ENCODE assay signal across 16 cellular contexts in genomic region chr14:100261621-100262020, GRCh38. TPM values are rescaled to one million over a fixed set of nuclear protein-coding genes. Genes with fewer than 3 reads are reported as not detected.
DNase-seq lines count a peak whose midpoint lies in the region; ATAC-seq and TF ChIP-seq lines count a peak whose summit lies in the region.
"Had no signal": no experiment of that assay in that cellular context is flagged by ENCODE, and none has a peak within 500 bp of the region (broad histone marks: within the 10 kb centered on the region; RNA-seq: fewer than 3 reads in every experiment).

No MANE protein-coding gene starts in this region.

- no peak overlapping the region for H3K9ac ChIP-seq in neural progenitor cell

- H3K4me1 Mint-ChIP-seq in activated CD4-positive, alpha-beta T cell treated with anti-CD3 and anti-CD28 coated beads for 36 hours, result peaks cover 87% of the 10 kb centered on the region
- H3K4me1 Mint-ChIP-seq in GM23338 (peaks cover 18% of the 10 kb centered on the region), neural progenitor cell (no peaks in the 10 kb centered on the region)
- H3K4me1 Mint-ChIP-seq in activated T-helper 1 cell treated with anti-CD3 and anti-CD28 coated beads, Interleukin-12 subunit alpha, Interleukin-12 subunit beta, Interleukin-2, Interleukin-4 antibody, amounts not matched to agents 30 ng/mL and 10 ng/mL and 1 ng/mL, durations not matched to agents 14 hours and 24 hours and 36 hours (ENCODE audit: low read depth), result peaks cover 76% of the 10 kb centered on the region

- H3K36me3 Mint-ChIP-seq in activated CD4-positive, alpha-beta T cell treated with anti-CD3 and anti-CD28 coated beads for 36 hours (ENCODE audit: low read depth), result peaks cover 45% of the 10 kb centered on the region
- peaks cover 29% of the 10 kb centered on the region for H3K36me3 Mint-ChIP-seq in GM23338 (ENCODE audit: low read depth)
- peaks cover 35% of the 10 kb centered on the region for H3K36me3 Mint-ChIP-seq in activated T-helper 1 cell treated with anti-CD3 and anti-CD28 coated beads, Interleukin-12 subunit alpha, Interleukin-12 subunit beta, Interleukin-2, Interleukin-4 antibody, amounts not matched to agents 30 ng/mL and 10 ng/mL and 1 ng/mL, durations not matched to agents 14 hours and 24 hours and 36 hours (ENCODE audit: low read depth)
- peaks cover 26% of the 10 kb centered on the region for H3K36me3 Mint-ChIP-seq in neural progenitor cell

- no peak overlapping the region for H3K4me3 ChIP-seq in GM23338
- H3K4me3 ChIP-seq in neural progenitor cell, result no peak overlapping the region
- H3K4me3 ChIP-seq: heart left ventricle, sigmoid colon, thoracic aorta had no signal

- H4K20me1 ChIP-seq in GM23338 (replicated peaks; ENCODE audit: insufficient read depth) (peaks cover 89% of the 10 kb centered on the region), neural progenitor cell (ENCODE audit: low read depth) (peaks cover 100% of the 10 kb centered on the region)

- no peak overlapping the region for H3K4me3 Mint-ChIP-seq in activated CD4-positive, alpha-beta T cell treated with anti-CD3 and anti-CD28 coated beads for 36 hours
- H3K4me3 Mint-ChIP-seq in GM23338, result no peak overlapping the region
- H3K4me3 Mint-ChIP-seq in activated T-helper 1 cell treated with anti-CD3 and anti-CD28 coated beads, Interleukin-12 subunit alpha, Interleukin-12 subunit beta, Interleukin-2, Interleukin-4 antibody, amounts not matched to agents 30 ng/mL and 10 ng/mL and 1 ng/mL, durations not matched to agents 14 hours and 24 hours and 36 hours, result peak overlapping the region; percentile 8
- no peak overlapping the region for H3K4me3 Mint-ChIP-seq in neural progenitor cell

- CTCF ChIA-PET in activated CD4-positive, alpha-beta T cell treated with anti-CD3 and anti-CD28 coated beads for 36 hours (lab: Charles Lee), result interaction anchor here (0.6 to 1.8 kb wide), 11 partner anchors 8 to 531 kb away, joined by 3 to 12 read pairs (median 3); no protein-coding TSS in a partner anchor

- no peaks in the 10 kb centered on the region for H3K27me3 ChIP-seq in GM23338 (ENCODE audit: insufficient read depth)
- no peaks in the 10 kb centered on the region for H3K27me3 ChIP-seq in neural progenitor cell
- H3K27me3 ChIP-seq: heart left ventricle, sigmoid colon had no signal

- H2AFZ ChIP-seq in GM23338 (no peak overlapping the region), neural progenitor cell (replicated peaks) (no peak overlapping the region)

- H3F3A ChIP-seq in GM23338 (replicated peaks; ENCODE audit: low read depth) (0 out of 2 replicates have a peak, but pooled peaks cover 14% of the 10 kb centered on the region), neural progenitor cell (ENCODE audit: low read depth) (peaks cover 11% of the 10 kb centered on the region)

- no peaks in the 10 kb centered on the region for H3K27me3 Mint-ChIP-seq in activated CD4-positive, alpha-beta T cell treated with anti-CD3 and anti-CD28 coated beads for 36 hours
- peaks cover 2% of the 10 kb centered on the region for H3K27me3 Mint-ChIP-seq in GM23338 (ENCODE audit: insufficient read depth, low read depth, poor library complexity)
- no peaks in the 10 kb centered on the region for H3K27me3 Mint-ChIP-seq in activated T-helper 1 cell treated with anti-CD3 and anti-CD28 coated beads, Interleukin-12 subunit alpha, Interleukin-12 subunit beta, Interleukin-2, Interleukin-4 antibody, amounts not matched to agents 30 ng/mL and 10 ng/mL and 1 ng/mL, durations not matched to agents 14 hours and 24 hours and 36 hours (ENCODE audit: insufficient read depth)
- peaks cover 2% of the 10 kb centered on the region for H3K27me3 Mint-ChIP-seq in neural progenitor cell (ENCODE audit: insufficient read depth, low read depth)

- H3K36me3 ChIP-seq in GM23338 (ENCODE audit: insufficient read depth), result peaks cover 11% of the 10 kb centered on the region
- no peaks in the 10 kb centered on the region for H3K36me3 ChIP-seq in neural progenitor cell

- peaks cover 7% of the 10 kb centered on the region for H3K4me1 ChIP-seq in GM23338 (ENCODE audit: insufficient read depth)
- H3K4me1 ChIP-seq in neural progenitor cell, result no peaks in the 10 kb centered on the region
- H3K4me1 ChIP-seq: Caco-2 had no signal

- no peak for TF ChIP-seq CTCF in GM23338 (conservative IDR thresholded peaks at IDR 0.05; ENCODE audit: low read depth in 2 of 2)
- TF ChIP-seq CTCF in neural progenitor cell (IDR thresholded peaks at IDR 0.05), result no peak

- peak; percentile 70 for DNase-seq in activated CD4-positive, alpha-beta T cell treated with anti-CD3 and anti-CD28 coated beads for 36 hours
- no peak for DNase-seq in activated CD4-positive, alpha-beta T cell treated with anti-CD3 and anti-CD28 coated beads for 4 hours
- DNase-seq in GM23338 (ENCODE audit: low spot score), result no peak
- no peak for DNase-seq in activated T-helper 1 cell treated with anti-CD3 and anti-CD28 coated beads, Interleukin-12 subunit alpha, Interleukin-12 subunit beta, Interleukin-2, Interleukin-4 antibody, amounts not matched to agents 30 ng/mL and 10 ng/mL and 1 ng/mL, durations not matched to agents 14 hours and 24 hours and 36 hours (ENCODE audit: low spot score)
- no peak for DNase-seq in neural progenitor cell (ENCODE audit: low spot score)
- no peak for DNase-seq in NCI-H1092 (lab: John Stamatoyannopoulos, UW)
- DNase-seq: Caco-2, erythroblast, heart left ventricle, IMR-90, NCI-H524, sigmoid colon had no signal

- peak overlapping the region; percentile 69 for H3K27ac ChIP-seq in GM23338 (ENCODE audit: low read depth)
- H3K27ac ChIP-seq in neural progenitor cell, result no peak overlapping the region
- H3K27ac ChIP-seq: 22Rv1, sigmoid colon, thoracic aorta had no signal

- peak overlapping the region; percentile 82 for H3K27ac Mint-ChIP-seq in activated CD4-positive, alpha-beta T cell treated with anti-CD3 and anti-CD28 coated beads for 36 hours
- no peak overlapping the region for H3K27ac Mint-ChIP-seq in GM23338
- peak overlapping the region; percentile 83 for H3K27ac Mint-ChIP-seq in activated T-helper 1 cell treated with anti-CD3 and anti-CD28 coated beads, Interleukin-12 subunit alpha, Interleukin-12 subunit beta, Interleukin-2, Interleukin-4 antibody, amounts not matched to agents 30 ng/mL and 10 ng/mL and 1 ng/mL, durations not matched to agents 14 hours and 24 hours and 36 hours
- H3K27ac Mint-ChIP-seq in neural progenitor cell, result peak overlapping the region; percentile 0

- no peaks in the 10 kb centered on the region for H3K9me2 ChIP-seq in GM23338 (ENCODE audit: insufficient read depth)

- H3K9me3 Mint-ChIP-seq in activated CD4-positive, alpha-beta T cell treated with anti-CD3 and anti-CD28 coated beads for 36 hours (ENCODE audit: low read depth), result no peaks in the 10 kb centered on the region
- H3K9me3 Mint-ChIP-seq in GM23338 (no peaks in the 10 kb centered on the region), neural progenitor cell (no peaks in the 10 kb centered on the region)
- H3K9me3 Mint-ChIP-seq in activated T-helper 1 cell treated with anti-CD3 and anti-CD28 coated beads, Interleukin-12 subunit alpha, Interleukin-12 subunit beta, Interleukin-2, Interleukin-4 antibody, amounts not matched to agents 30 ng/mL and 10 ng/mL and 1 ng/mL, durations not matched to agents 14 hours and 24 hours and 36 hours, result no peaks in the 10 kb centered on the region

- H3K4me2 ChIP-seq in GM23338 (no peak overlapping the region), neural progenitor cell (no peak overlapping the region)

- H3K79me2 ChIP-seq in GM23338 (replicated peaks; ENCODE audit: insufficient read depth), result peaks cover 100% of the 10 kb centered on the region
- H3K79me2 ChIP-seq in neural progenitor cell (ENCODE audit: low read depth), result peaks cover 100% of the 10 kb centered on the region

- no peaks in the 10 kb centered on the region for H3K9me3 ChIP-seq in neural progenitor cell (ENCODE audit: low read depth)
- H3K9me3 ChIP-seq: Caco-2, heart left ventricle, sigmoid colon, thoracic aorta had no signal

- intact Hi-C loops in activated CD4-positive, alpha-beta T cell treated with anti-CD3 and anti-CD28 coated beads for 36 hours (cut with DNase I, micrococcal nuclease), result loop anchor here in 1 of 2 experiments (1.0 kb wide), 1 partner anchor 21 kb away; no protein-coding TSS in a partner anchor
- intact Hi-C loops in activated T-helper 1 cell treated with anti-CD3 and anti-CD28 coated beads, Interleukin-12 subunit alpha, Interleukin-12 subunit beta, Interleukin-2, Interleukin-4 antibody, amounts not matched to agents 30 ng/mL and 10 ng/mL and 1 ng/mL, durations not matched to agents 14 hours and 24 hours and 36 hours (cut with micrococcal nuclease), result loop anchor here (2.0 kb wide), 1 partner anchor 15 kb away; no protein-coding TSS in a partner anchor

- POLR2A ChIA-PET in activated CD4-positive, alpha-beta T cell treated with anti-CD3 and anti-CD28 coated beads for 36 hours (lab: Charles Lee), result interaction anchor here (0.6 to 1.0 kb wide), 3 partner anchors 112 to 395 kb away, joined by 3 to 5 read pairs (median 3); a partner anchor contains a TSS

- ATAC-seq in activated CD4-positive, alpha-beta T cell treated with anti-CD3 and anti-CD28 coated beads for 36 hours, result peak; percentile 95
- no peak for ATAC-seq in GM23338
- ATAC-seq in HG03521 (IDR thresholded peaks at IDR 0.05; ENCODE audit: unreplicated experiment), result no peak
- no peak for ATAC-seq in GM21390 (IDR thresholded peaks at IDR 0.05; ENCODE audit: unreplicated experiment)
- ATAC-seq: heart left ventricle had no signal

TF ChIP-seq in GM23338, 12 proteins besides CTCF, POLR2A, EP300 and RAD21 (continues in another document):
- TF ChIP-seq ZNF331 (CRISPR knock-in tag; IDR thresholded peaks at IDR 0.05; ENCODE audit: low read depth) (no peak), POLR2AphosphoS5 (IDR thresholded peaks at IDR 0.05; ENCODE audit: low read depth) (no peak), CREB1 (CRISPR knock-in tag; IDR thresholded peaks at IDR 0.05; ENCODE audit: low read depth) (no peak), JUNB (IDR thresholded peaks at IDR 0.05; ENCODE audit: unreplicated experiment) (no peak)

RNA-seq across cellular contexts. Expression of gene YY1, which starts 22.7 kb away (rescaled TPM):
- total RNA-seq in activated CD4-positive, alpha-beta T cell treated with anti-CD3 and anti-CD28 coated beads for 36 hours, result 100 to 1,000 TPM in 1 of 2 experiments, 10 to 100 TPM in 1; 99.7 to 104 TPM
- 79.5 and 88.2 TPM in 2 replicates for total RNA-seq in GM23338 (2014; rRNA removed; shearing (Covaris generic))
- 126 and 128 TPM in 2 replicates for polyA plus RNA-seq in GM23338 (2016; fragmentation: Nextera tagmentation; extraction: Ambion mirVana)
- total RNA-seq in activated T-helper 1 cell treated with anti-CD3 and anti-CD28 coated beads, Interleukin-12 subunit alpha, Interleukin-12 subunit beta, Interleukin-2, Interleukin-4 antibody, amounts not matched to agents 30 ng/mL and 10 ng/mL and 1 ng/mL, durations not matched to agents 14 hours and 24 hours and 36 hours, result 109 and 110 TPM in 2 replicates
- total RNA-seq in neural progenitor cell (ENCODE audit: low replicate concordance), result 54.8 and 58.9 TPM in 2 replicates

RNA-seq across cellular contexts. Expression of gene SLC25A29, which starts 44.6 kb away (rescaled TPM):
- 1 to 10 TPM; 5.4 to 5.8 TPM for total RNA-seq in activated CD4-positive, alpha-beta T cell treated with anti-CD3 and anti-CD28 coated beads for 36 hours
- 206 TPM in 2 replicates for total RNA-seq in GM23338 (2014; rRNA removed; shearing (Covaris generic))
- polyA plus RNA-seq in GM23338 (2016; fragmentation: Nextera tagmentation; extraction: Ambion mirVana), result 65.6 and 67.3 TPM in 2 replicates
- 15.9 and 19.1 TPM in 2 replicates for total RNA-seq in activated T-helper 1 cell treated with anti-CD3 and anti-CD28 coated beads, Interleukin-12 subunit alpha, Interleukin-12 subunit beta, Interleukin-2, Interleukin-4 antibody, amounts not matched to agents 30 ng/mL and 10 ng/mL and 1 ng/mL, durations not matched to agents 14 hours and 24 hours and 36 hours
- total RNA-seq in neural progenitor cell (ENCODE audit: low replicate concordance), result 103 and 330 TPM in 2 replicates
